ENCODE assay signal across 11 cellular contexts in genomic region chr17:15782809-15783208, GRCh38. TPM values are rescaled to one million over a fixed set of nuclear protein-coding genes. Genes with fewer than 3 reads are reported as not detected.
DNase-seq lines count a peak whose midpoint lies in the region; TF ChIP-seq lines count a peak whose summit lies in the region.
"Had no signal": no experiment of that assay in that cellular context is flagged by ENCODE, and none has a peak within 500 bp of the region (broad histone marks: within the 10 kb centered on the region; RNA-seq: fewer than 3 reads in every experiment).

No MANE protein-coding gene starts in this region.

- CTCF ChIA-PET in OCI-LY7 (lab: Charles Lee; ENCODE audit: unreplicated experiment) = no interaction called here

- POLR2A ChIA-PET in OCI-LY7 (lab: Charles Lee) = no interaction called here

- H3K4me1 ChIP-seq in esophagus (ENCODE audit: control insufficient read depth in 2 of 2, insufficient read depth in 2 of 2, low read length in 1 of 2) (no peaks in the 10 kb centered on the region), mucosa of stomach (ENCODE audit: control insufficient read depth, insufficient read depth, low read length) (no peaks in the 10 kb centered on the region), urinary bladder (ENCODE audit: insufficient read depth) (no peaks in the 10 kb centered on the region), OCI-LY7 (ENCODE audit: insufficient read depth, low read length, poor library complexity, severe bottlenecking) (no peaks in the 10 kb centered on the region)

- H3K4me3 ChIP-seq in esophagus (ENCODE audit: low read depth in 1 of 2, low read length in 2 of 2) = peak overlapping the region; percentile 37 to 45
- H3K4me3 ChIP-seq in mucosa of stomach (ENCODE audit: low read length) = peak overlapping the region; percentile 36
- H3K4me3 ChIP-seq in urinary bladder (ENCODE audit: low read depth, low read length) = peak overlapping the region; percentile 31
- H3K4me3 ChIP-seq in OCI-LY7 (ENCODE audit: low read depth, low read length, poor library complexity, severe bottlenecking) = no peak overlapping the region

- peak overlapping the region; percentile 37 for H3K9ac ChIP-seq in mucosa of stomach (ENCODE audit: low read length)

- H3K79me2 ChIP-seq in OCI-LY7 (ENCODE audit: insufficient read depth, low read depth, low read length) = no peaks in the 10 kb centered on the region

- no peaks in the 10 kb centered on the region for H3K9me2 ChIP-seq in OCI-LY7 (ENCODE audit: insufficient read depth, low read length)

- no peak overlapping the region for H3K4me2 ChIP-seq in OCI-LY7 (ENCODE audit: low read length)

- H3K36me3 ChIP-seq in esophagus (ENCODE audit: control insufficient read depth in 2 of 2, insufficient read depth in 2 of 2, low read length in 1 of 2) = no peaks in the 10 kb centered on the region
- H3K36me3 ChIP-seq in mucosa of stomach (ENCODE audit: control insufficient read depth, insufficient read depth, low read length) = no peaks in the 10 kb centered on the region
- H3K36me3 ChIP-seq in urinary bladder (ENCODE audit: insufficient read depth) = no peaks in the 10 kb centered on the region
- no peaks in the 10 kb centered on the region for H3K36me3 ChIP-seq in OCI-LY7 (ENCODE audit: insufficient read depth, low read length)

- intact Hi-C loops in OCI-LY7 (cut with micrococcal nuclease; ENCODE audit: unreplicated experiment) = no loop called here

- 9% methylated on average over 32 of the region's 32 CpGs for WGBS in esophagus, 2 donors
- WGBS in urinary bladder = 6% methylated on average over 32 of the region's 32 CpGs

- H3K9me3 ChIP-seq in esophagus (ENCODE audit: control insufficient read depth in 2 of 2, insufficient read depth in 1 of 2, low read depth in 1 of 2, low read length in 1 of 2) = no peaks in the 10 kb centered on the region
- H3K9me3 ChIP-seq in mucosa of stomach (ENCODE audit: control insufficient read depth, low read length) = no peaks in the 10 kb centered on the region
- no peaks in the 10 kb centered on the region for H3K9me3 ChIP-seq in OCI-LY7 (ENCODE audit: low read length)

- H3K27me3 ChIP-seq in esophagus (ENCODE audit: control insufficient read depth in 1 of 2, insufficient read depth in 2 of 2, low read length in 2 of 2) (no peaks in the 10 kb centered on the region), mucosa of stomach (ENCODE audit: control insufficient read depth, insufficient read depth, low read length) (no peaks in the 10 kb centered on the region)

- no peak overlapping the region for H2AFZ ChIP-seq in OCI-LY7 (ENCODE audit: low read length)

- no peak for TF ChIP-seq CTCF in OCI-LY7 (conservative IDR thresholded peaks at IDR 0.05; ENCODE audit: low read length)

- peak; percentile 70 for DNase-seq in activated effector memory CD4-positive, alpha-beta T cell treated with anti-CD3 and anti-CD28 coated beads, Interleukin-2, amount 50 U/mL, for 16 hours
- DNase-seq in activated effector memory CD4-positive, alpha-beta T cell treated with Interleukin-2 at 50 U/mL for 16 hours = no peak
- DNase-seq in NCI-H1930 (lab: John Stamatoyannopoulos, UW) (no peak), OCI-LY7 (ENCODE audit: low spot score) (no peak)
- no peak for DNase-seq in effector CD4-positive, alpha-beta T cell
- DNase-seq: activated CD4-positive, CD25-positive, alpha-beta regulatory T cell treated with anti-CD3 and anti-CD28 coated beads, Interleukin-2, amount 50 U/mL, for 72 hours; NCI-H187 had no signal

- BruUV-seq in OCI-LY7 (replicated peaks; lab: Mats Ljungman, UMichigan) = no TSS peak

- H4K20me1 ChIP-seq in OCI-LY7 (ENCODE audit: insufficient read depth, low read length) = no peaks in the 10 kb centered on the region

- peak overlapping the region; percentile 29 to 58 for H3K27ac ChIP-seq in esophagus (ENCODE audit: low read depth in 2 of 2, low read length in 1 of 2)
- no peak overlapping the region for H3K27ac ChIP-seq in urinary bladder (ENCODE audit: low read depth)
- no peak overlapping the region for H3K27ac ChIP-seq in OCI-LY7 (ENCODE audit: low read depth, low read length, poor library complexity, severe bottlenecking)

RNA-seq across cellular contexts. Expression of gene TBC1D26, which starts 50.7 kb away (rescaled TPM):
- polyA plus RNA-seq in esophagus (under 1 TPM; 0.05 to 0.06 TPM), urinary bladder (not detected)
- total RNA-seq in urinary bladder (1.3 TPM), OCI-LY7 (2022) (0.35 TPM in 1 of 2 replicates, not detected in the other)
- not detected in 2 replicates for total RNA-seq in OCI-LY7 (2014; rRNA removed; shearing (Covaris generic))
- polyA plus RNA-seq: CD4-positive, CD25-positive, alpha-beta regulatory T cell had no signal

Comparison
In these comparisons a context has a peak if more than half of its experiments do, and no peak if none do; other contexts are left out.
1. H3K27ac ChIP-seq: peak in esophagus (2 of 2); none in urinary bladder (single experiment) and OCI-LY7 (single experiment).